ENCODE assay signal across 19 cellular contexts in genomic region chr20:42531675-42531985, GRCh38.
A peak's percentile ranks its signal among the peaks of the same experiment; 100 is the strongest.
DNase-seq lines count a peak whose midpoint lies in the region; ATAC-seq lines count a peak whose summit lies in the region.
"Had no signal": no experiment of that assay in that cellular context is flagged by ENCODE, and none has a peak within 500 bp of the region (broad histone marks: within the 10 kb centered on the region; RNA-seq: fewer than 3 reads in every experiment).

No MANE protein-coding gene starts in this region.

- intact Hi-C loops in dendritic cell treated with granulocyte-macrophage colony-stimulating factor and Interleukin-4, amounts not matched to agents 40 ng/mL and 50 ng/mL, for 4 days (cut with micrococcal nuclease) = loop anchor here (5.0 to 10.0 kb wide), 3 partner anchors 39 to 797 kb away; no protein-coding TSS in a partner anchor
- intact Hi-C loops in activated T-helper 1 cell treated with anti-CD3 and anti-CD28 coated beads, Interleukin-12 subunit alpha, Interleukin-12 subunit beta, Interleukin-2, Interleukin-4 antibody, amounts not matched to agents 30 ng/mL and 10 ng/mL and 1 ng/mL, durations not matched to agents 14 hours and 24 hours and 36 hours (cut with micrococcal nuclease) = no loop called here

- no peak overlapping the region for H3K4me3 Mint-ChIP-seq in dendritic cell treated with granulocyte-macrophage colony-stimulating factor and Interleukin-4, amounts not matched to agents 40 ng/mL and 50 ng/mL, for 4 days
- H3K4me3 Mint-ChIP-seq in activated T-helper 1 cell treated with anti-CD3 and anti-CD28 coated beads, Interleukin-12 subunit alpha, Interleukin-12 subunit beta, Interleukin-2, Interleukin-4 antibody, amounts not matched to agents 30 ng/mL and 10 ng/mL and 1 ng/mL, durations not matched to agents 14 hours and 24 hours and 36 hours = no peak overlapping the region
- H3K4me3 Mint-ChIP-seq: activated naive CD4-positive, alpha-beta T cell treated with anti-CD3 and anti-CD28 coated beads, Interleukin-2, amount 10 ng/mL, durations not matched to agents 7 days and 5 days had no signal

- DNase-seq in KBM-7 = peak; percentile 47
- peak; percentile 96 for DNase-seq in NCI-H526 treated with DMSO at 0.1 percent for 48 hours (lab: John Stamatoyannopoulos, UW)
- no peak for DNase-seq in SHP77 treated with DMSO at 0.1 percent for 48 hours (lab: John Stamatoyannopoulos, UW)
- no peak for DNase-seq in LoVo (ENCODE audit: low spot score)
- no peak for DNase-seq in activated T-helper 1 cell treated with anti-CD3 and anti-CD28 coated beads, Interleukin-12 subunit alpha, Interleukin-12 subunit beta, Interleukin-2, Interleukin-4 antibody, amounts not matched to agents 30 ng/mL and 10 ng/mL and 1 ng/mL, durations not matched to agents 14 hours and 24 hours and 36 hours (ENCODE audit: low spot score)
- DNase-seq: activated naive CD4-positive, alpha-beta T cell treated with anti-CD3 and anti-CD28 coated beads, Interleukin-2, amount 10 ng/mL, durations not matched to agents 7 days and 5 days; Caco-2; foreskin keratinocyte; left colon; NCI-H1048; NCI-H2227 treated with DMSO at 0.1 percent for 48 hours; stimulated activated CD4-positive, alpha-beta T cell treated with anti-CD3 and anti-CD28 coated beads, Interleukin-4, amount 100 ng/mL, for 1 hour; T-helper 1 cell; testis had no signal

- H3K36me3 Mint-ChIP-seq in dendritic cell treated with granulocyte-macrophage colony-stimulating factor and Interleukin-4, amounts not matched to agents 40 ng/mL and 50 ng/mL, for 4 days (ENCODE audit: low read depth) = no peaks in the 10 kb centered on the region
- H3K36me3 Mint-ChIP-seq in activated T-helper 1 cell treated with anti-CD3 and anti-CD28 coated beads, Interleukin-12 subunit alpha, Interleukin-12 subunit beta, Interleukin-2, Interleukin-4 antibody, amounts not matched to agents 30 ng/mL and 10 ng/mL and 1 ng/mL, durations not matched to agents 14 hours and 24 hours and 36 hours (ENCODE audit: low read depth) = no peaks in the 10 kb centered on the region
- H3K36me3 Mint-ChIP-seq: activated naive CD4-positive, alpha-beta T cell treated with anti-CD3 and anti-CD28 coated beads, Interleukin-2, amount 10 ng/mL, durations not matched to agents 7 days and 5 days had no signal

- H3K4me3 ChIP-seq in BLaER1 treated with 17β-estradiol and CSF1 and Interleukin-3, amounts not matched to agents 10 nM and 100 nM = peak overlapping the region in 1 of 10 experiments; percentile 16; a peak in 1 of 20 replicates
- H3K4me3 ChIP-seq: HAP-1, testis had no signal

- no peaks in the 10 kb centered on the region for H3K36me3 ChIP-seq in BLaER1 treated with 17β-estradiol and CSF1 and Interleukin-3, amounts not matched to agents 10 nM and 100 nM
- H3K36me3 ChIP-seq: HAP-1 had no signal

- H3K4me2 ChIP-seq in BLaER1 treated with 17β-estradiol and CSF1 and Interleukin-3, amounts not matched to agents 10 nM and 100 nM = peak overlapping the region; percentile 61 to 89 (median 77)

- in situ Hi-C loops in KBM-7 (cut with MboI; ENCODE audit: low pct_unique_long_range_greater_than_20kb, low sequenced_read_pairs) = no loop called here

- H3K9me3 ChIP-seq in BLaER1 treated with 17β-estradiol and CSF1 and Interleukin-3, amounts not matched to agents 10 nM and 100 nM (replicated peaks in 1 of 11) = no peaks in the 10 kb centered on the region
- H3K9me3 ChIP-seq: Caco-2, HAP-1, testis had no signal

- peaks cover 18% of the 10 kb centered on the region for H3K27me3 Mint-ChIP-seq in dendritic cell treated with granulocyte-macrophage colony-stimulating factor and Interleukin-4, amounts not matched to agents 40 ng/mL and 50 ng/mL, for 4 days
- H3K27me3 Mint-ChIP-seq in activated T-helper 1 cell treated with anti-CD3 and anti-CD28 coated beads, Interleukin-12 subunit alpha, Interleukin-12 subunit beta, Interleukin-2, Interleukin-4 antibody, amounts not matched to agents 30 ng/mL and 10 ng/mL and 1 ng/mL, durations not matched to agents 14 hours and 24 hours and 36 hours (ENCODE audit: insufficient read depth) = no peaks in the 10 kb centered on the region
- H3K27me3 Mint-ChIP-seq: activated naive CD4-positive, alpha-beta T cell treated with anti-CD3 and anti-CD28 coated beads, Interleukin-2, amount 10 ng/mL, durations not matched to agents 7 days and 5 days had no signal

- H3K9ac ChIP-seq in BLaER1 treated with 17β-estradiol and CSF1 and Interleukin-3, amounts not matched to agents 10 nM and 100 nM = 0 out of 22 replicates have a peak overlapping the region, but pooled peaks of 2 of the 11 experiments have one; percentile 1 to 15

- peaks cover 0 to 7% (median 0%) of the 10 kb centered on the region in 11 experiments; a peak in 2 of 22 replicates for H3K27me3 ChIP-seq in BLaER1 treated with 17β-estradiol and CSF1 and Interleukin-3, amounts not matched to agents 10 nM and 100 nM
- H3K27me3 ChIP-seq: foreskin keratinocyte, testis had no signal

- no peak for ATAC-seq in HG03469 (IDR thresholded peaks at IDR 0.05; ENCODE audit: unreplicated experiment)
- ATAC-seq: activated CD4-positive, CD25-positive, alpha-beta regulatory T cell treated with anti-CD3 and anti-CD28 coated beads, Interleukin-2, amount 50 U/mL, for 24 hours; foreskin keratinocyte; left colon had no signal

- peaks cover 19 to 39% (median 24%) of the 10 kb centered on the region in 10 experiments for H3K4me1 ChIP-seq in BLaER1 treated with 17β-estradiol and CSF1 and Interleukin-3, amounts not matched to agents 10 nM and 100 nM
- H3K4me1 ChIP-seq: Caco-2, foreskin keratinocyte, HAP-1, testis had no signal

- H4K20me1 ChIP-seq in BLaER1 treated with 17β-estradiol and CSF1 and Interleukin-3, amounts not matched to agents 10 nM and 100 nM = peaks cover 0 to 5% (median 0%) of the 10 kb centered on the region in 11 experiments; a peak in 3 of 22 replicates

- peak overlapping the region; percentile 74 for H3K27ac Mint-ChIP-seq in dendritic cell treated with granulocyte-macrophage colony-stimulating factor and Interleukin-4, amounts not matched to agents 40 ng/mL and 50 ng/mL, for 4 days
- H3K27ac Mint-ChIP-seq in activated T-helper 1 cell treated with anti-CD3 and anti-CD28 coated beads, Interleukin-12 subunit alpha, Interleukin-12 subunit beta, Interleukin-2, Interleukin-4 antibody, amounts not matched to agents 30 ng/mL and 10 ng/mL and 1 ng/mL, durations not matched to agents 14 hours and 24 hours and 36 hours = no peak overlapping the region
- H3K27ac Mint-ChIP-seq: activated naive CD4-positive, alpha-beta T cell treated with anti-CD3 and anti-CD28 coated beads, Interleukin-2, amount 10 ng/mL, durations not matched to agents 7 days and 5 days had no signal

- peak overlapping the region in 1 of 11 experiments; percentile 46; a peak in 2 of 22 replicates for H3K27ac ChIP-seq in BLaER1 treated with 17β-estradiol and CSF1 and Interleukin-3, amounts not matched to agents 10 nM and 100 nM
- H3K27ac ChIP-seq: foreskin keratinocyte, testis had no signal

- H3K9me3 Mint-ChIP-seq in dendritic cell treated with granulocyte-macrophage colony-stimulating factor and Interleukin-4, amounts not matched to agents 40 ng/mL and 50 ng/mL, for 4 days = no peaks in the 10 kb centered on the region
- H3K9me3 Mint-ChIP-seq in activated T-helper 1 cell treated with anti-CD3 and anti-CD28 coated beads, Interleukin-12 subunit alpha, Interleukin-12 subunit beta, Interleukin-2, Interleukin-4 antibody, amounts not matched to agents 30 ng/mL and 10 ng/mL and 1 ng/mL, durations not matched to agents 14 hours and 24 hours and 36 hours = no peaks in the 10 kb centered on the region

- H3K4me1 Mint-ChIP-seq in dendritic cell treated with granulocyte-macrophage colony-stimulating factor and Interleukin-4, amounts not matched to agents 40 ng/mL and 50 ng/mL, for 4 days (ENCODE audit: low read depth) = peaks cover 27% of the 10 kb centered on the region
- H3K4me1 Mint-ChIP-seq in activated T-helper 1 cell treated with anti-CD3 and anti-CD28 coated beads, Interleukin-12 subunit alpha, Interleukin-12 subunit beta, Interleukin-2, Interleukin-4 antibody, amounts not matched to agents 30 ng/mL and 10 ng/mL and 1 ng/mL, durations not matched to agents 14 hours and 24 hours and 36 hours (ENCODE audit: low read depth) = no peaks in the 10 kb centered on the region
- H3K4me1 Mint-ChIP-seq: activated naive CD4-positive, alpha-beta T cell treated with anti-CD3 and anti-CD28 coated beads, Interleukin-2, amount 10 ng/mL, durations not matched to agents 7 days and 5 days had no signal

Comparison
In these comparisons a context has a peak if more than half of its experiments do, and no peak if none do; other contexts are left out.
1. DNase-seq: peak in KBM-7 (single experiment) and NCI-H526 treated with DMSO at 0.1 percent for 48 hours (single experiment); none in SHP77 treated with DMSO at 0.1 percent for 48 hours (single experiment), LoVo (single experiment) and activated T-helper 1 cell treated with anti-CD3 and anti-CD28 coated beads, Interleukin-12 subunit alpha, Interleukin-12 subunit beta, Interleukin-2, Interleukin-4 antibody, amounts not matched to agents 30 ng/mL and 10 ng/mL and 1 ng/mL, durations not matched to agents 14 hours and 24 hours and 36 hours (single experiment).